ENCODE assay signal across 10 cellular contexts in the genomic region with DNA sequence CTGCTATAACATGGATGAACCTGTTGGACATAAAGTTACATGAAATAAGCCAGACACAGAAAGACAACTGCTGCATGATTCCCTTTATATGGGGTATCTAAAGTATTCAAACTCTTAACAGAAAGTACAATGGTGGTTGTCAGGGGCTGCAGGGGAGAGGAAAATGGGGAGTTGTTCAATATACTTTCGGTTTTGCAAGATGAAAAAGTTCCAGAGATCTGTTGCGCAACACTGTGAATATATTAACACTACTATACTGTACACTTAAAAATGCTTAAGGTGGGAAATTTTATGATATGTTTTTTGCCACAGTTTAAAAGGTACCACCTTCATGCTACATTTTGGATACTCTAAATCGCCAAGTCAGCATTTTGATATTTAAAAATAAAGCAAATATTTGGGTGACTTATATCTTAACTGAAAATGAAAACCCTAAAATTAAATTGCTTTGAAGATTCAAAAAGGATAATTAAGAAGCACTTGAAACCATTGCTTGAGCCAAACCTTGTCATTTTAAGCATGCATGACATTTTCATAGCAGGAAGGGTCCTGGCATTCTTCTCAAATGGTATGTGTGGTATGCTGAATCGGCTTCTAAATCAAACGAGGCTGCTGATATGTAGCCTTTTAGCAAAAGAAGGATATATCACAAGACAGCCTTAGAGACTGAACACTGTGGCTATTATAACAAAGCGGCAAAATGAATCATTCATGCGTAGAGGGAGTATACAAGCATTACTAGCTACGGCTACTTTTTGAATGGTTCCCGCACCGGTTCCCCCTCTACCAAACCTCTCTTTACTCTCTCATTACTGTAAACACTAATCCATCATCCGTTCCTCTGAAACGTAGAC.
A peak's percentile ranks its signal among the peaks of the same experiment; 100 is the strongest.
DNase-seq lines count a peak whose midpoint lies in the region; ATAC-seq and TF ChIP-seq lines count a peak whose summit lies in the region.
"Had no signal": no experiment of that assay in that cellular context is flagged by ENCODE, and none has a peak within 500 bp of the region (broad histone marks: within the 10 kb centered on the region; RNA-seq: fewer than 3 reads in every experiment).

No MANE protein-coding gene starts in this region.

- H3K27ac Mint-ChIP-seq in effector memory CD8-positive, alpha-beta T cell, result peak overlapping the region; percentile 88 to 94
- H3K27ac Mint-ChIP-seq in osteocyte (ENCODE audit: unreplicated experiment), result peak overlapping the region; percentile 92

- peak overlapping the region; percentile 78 to 82 for H3K4me3 Mint-ChIP-seq in effector memory CD8-positive, alpha-beta T cell
- H3K4me3 Mint-ChIP-seq in osteocyte (ENCODE audit: unreplicated experiment), result peak overlapping the region; percentile 63

- H3K4me1 Mint-ChIP-seq in effector memory CD8-positive, alpha-beta T cell (ENCODE audit: low read depth in 2 of 2), result peaks cover 14 to 23% of the 10 kb centered on the region in 2 donors
- H3K4me1 Mint-ChIP-seq in osteocyte (ENCODE audit: unreplicated experiment), result peaks cover 50% of the 10 kb centered on the region

- peak; percentile 76 for DNase-seq in EL
- peak; percentile 62 for DNase-seq in OCI-M1 (lab: John Stamatoyannopoulos, UW)
- DNase-seq in effector memory CD8-positive, alpha-beta T cell, result no peak
- no peak for DNase-seq in osteocyte (ENCODE audit: extremely low spot score, unreplicated experiment)
- DNase-seq in Ammon's horn (ENCODE audit: low spot score), result no peak
- DNase-seq in activated CD8-positive, alpha-beta memory T cell treated with anti-CD3 and anti-CD28 coated beads, Interleukin-2, amount 50 U/mL, for 48 hours, result no peak
- DNase-seq in globus pallidus (ENCODE audit: low spot score), result no peak
- DNase-seq: NCI-H187; stimulated activated CD4-positive, alpha-beta T cell treated with anti-CD3 and anti-CD28 coated beads, Interleukin-12 subunit alpha, Interleukin-12 subunit beta, amount 100 ng/mL, for 4 hours had no signal

- H3K27me3 Mint-ChIP-seq in effector memory CD8-positive, alpha-beta T cell, result no peaks in the 10 kb centered on the region
- no peaks in the 10 kb centered on the region for H3K27me3 Mint-ChIP-seq in osteocyte (ENCODE audit: unreplicated experiment)

- no peak for TF ChIP-seq CTCF in osteocyte (IDR thresholded peaks at IDR 0.05)

- ATAC-seq in effector memory CD8-positive, alpha-beta T cell (replicated peaks), result peak; percentile 40
- no peak for ATAC-seq in GM21423 (IDR thresholded peaks at IDR 0.05; ENCODE audit: unreplicated experiment)

- H3K36me3 Mint-ChIP-seq in effector memory CD8-positive, alpha-beta T cell (ENCODE audit: insufficient read depth), result peaks cover 3% of the 10 kb centered on the region
- H3K36me3 Mint-ChIP-seq in osteocyte (ENCODE audit: unreplicated experiment), result no peaks in the 10 kb centered on the region

- H3K9me3 Mint-ChIP-seq in effector memory CD8-positive, alpha-beta T cell, result no peaks in the 10 kb centered on the region
- H3K9me3 Mint-ChIP-seq in osteocyte (ENCODE audit: unreplicated experiment), result peaks cover 8% of the 10 kb centered on the region

Comparison
In these comparisons a context has a peak if more than half of its experiments do, and no peak if none do; other contexts are left out.
1. DNase-seq: peak in EL (single experiment) and OCI-M1 (single experiment); none in effector memory CD8-positive, alpha-beta T cell (0 of 3), osteocyte (single experiment), Ammon's horn (single experiment), activated CD8-positive, alpha-beta memory T cell treated with anti-CD3 and anti-CD28 coated beads, Interleukin-2, amount 50 U/mL, for 48 hours (single experiment) and globus pallidus (single experiment).